1 cellular context compared by ENCODE assay signal in the genomic region with DNA sequence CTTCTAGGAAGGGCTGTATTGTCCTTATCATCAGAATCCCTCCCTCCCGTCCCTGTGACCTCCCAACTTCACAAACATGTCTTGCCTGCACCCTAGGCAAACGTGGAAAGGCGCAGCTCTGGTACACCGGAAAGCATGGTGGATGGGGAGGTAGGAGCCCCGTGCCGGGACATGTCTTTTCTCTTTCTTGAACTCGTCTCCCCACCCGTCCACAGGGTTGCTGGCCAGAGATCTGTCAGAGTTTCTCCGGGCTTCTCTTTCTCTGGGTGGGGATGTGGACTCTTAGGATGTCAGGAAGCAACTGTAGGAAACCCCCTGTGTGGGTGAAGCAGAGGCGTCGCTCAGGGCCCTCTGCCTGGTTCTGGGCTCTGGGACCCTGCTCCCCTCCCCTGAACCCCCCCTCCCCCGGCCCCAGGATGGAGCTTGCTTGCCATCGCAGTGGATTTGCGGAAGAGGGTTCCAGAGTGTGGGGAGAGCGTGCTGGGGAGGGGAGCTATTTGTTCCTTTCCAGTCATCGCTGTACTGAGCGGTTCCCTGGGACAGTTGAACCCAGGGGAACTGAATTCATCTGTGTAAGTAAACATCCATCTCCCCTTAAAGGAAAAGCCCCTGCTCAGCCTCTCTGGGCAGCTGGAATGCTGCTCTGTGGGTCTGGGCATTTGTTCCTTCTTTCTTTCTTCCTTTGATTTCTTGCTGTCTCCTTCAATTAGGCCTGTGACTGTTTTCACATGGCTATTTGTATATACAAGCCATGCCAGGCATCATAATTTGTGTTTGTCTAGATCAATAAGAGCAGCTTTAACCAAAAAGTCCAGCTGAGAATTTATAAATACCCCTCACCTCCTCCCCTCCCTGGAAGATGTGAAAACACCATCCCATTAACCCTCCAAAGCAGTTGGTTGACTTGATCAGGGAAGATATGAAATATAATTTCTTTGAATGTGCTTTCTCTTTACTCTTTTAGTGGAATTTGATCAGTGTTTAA.
TF ChIP-seq lines count a peak whose summit lies in the region.

No MANE protein-coding gene starts in this region.

TF ChIP-seq in SK-N-SH treated with all-trans-retinoic acid at 6 μM for 48 hours, 23 proteins besides CTCF, POLR2A, EP300 and RAD21 (continued from another document):
- TF ChIP-seq, protein P1, sequence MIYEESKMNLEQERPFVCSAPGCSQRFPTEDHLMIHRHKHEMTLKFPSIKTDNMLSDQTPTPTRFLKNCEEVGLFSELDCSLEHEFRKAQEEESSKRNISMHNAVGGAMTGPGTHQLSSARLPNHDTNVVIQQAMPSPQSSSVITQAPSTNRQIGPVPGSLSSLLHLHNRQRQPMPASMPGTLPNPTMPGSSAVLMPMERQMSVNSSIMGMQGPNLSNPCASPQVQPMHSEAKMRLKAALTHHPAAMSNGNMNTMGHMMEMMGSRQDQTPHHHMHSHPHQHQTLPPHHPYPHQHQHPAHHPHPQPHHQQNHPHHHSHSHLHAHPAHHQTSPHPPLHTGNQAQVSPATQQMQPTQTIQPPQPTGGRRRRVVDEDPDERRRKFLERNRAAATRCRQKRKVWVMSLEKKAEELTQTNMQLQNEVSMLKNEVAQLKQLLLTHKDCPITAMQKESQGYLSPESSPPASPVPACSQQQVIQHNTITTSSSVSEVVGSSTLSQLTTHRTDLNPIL (CRISPR knock-in tag; IDR thresholded peaks at IDR 0.05; ENCODE audit: low read depth) = no peak
- TF ChIP-seq ZNF565 (CRISPR knock-in tag; conservative IDR thresholded peaks at IDR 0.05; ENCODE audit: low read depth) = no peak
